23 cellular contexts compared by ENCODE assay signal in genomic region chr22:44988671-44989070, GRCh38. TPM values are rescaled to one million over a fixed set of nuclear protein-coding genes. Genes with fewer than 3 reads are reported as not detected.
A peak's percentile ranks its signal among the peaks of the same experiment; 100 is the strongest.
DNase-seq lines count a peak whose midpoint lies in the region; ATAC-seq, FAIRE-seq and TF ChIP-seq lines count a peak whose summit lies in the region.
"Had no signal": no experiment of that assay in that cellular context is flagged by ENCODE, and none has a peak within 500 bp of the region (broad histone marks: within the 10 kb centered on the region; RNA-seq: fewer than 3 reads in every experiment).

No MANE protein-coding gene starts in this region.

- H4K20me1 ChIP-seq in HepG2 (ENCODE audit: insufficient read depth, low read length) (no peaks in the 10 kb centered on the region), MM.1S (ENCODE audit: insufficient read depth, low read length) (no peaks in the 10 kb centered on the region)

- WGBS in HepG2 (ENCODE audit: low lambda C conversion rate) = 4% methylated on average over 1 of the region's 5 CpGs
- WGBS in right lobe of liver (ENCODE audit: insufficient coverage, low coverage, low lambda C conversion rate, missing lambda C conversion rate) = 45% methylated on average over 4 of the region's 5 CpGs

- H2AFZ ChIP-seq in HepG2 (ENCODE audit: low read length) = no peak overlapping the region
- H2AFZ ChIP-seq in MM.1S (ENCODE audit: low read length) = no peak overlapping the region
- H2AFZ ChIP-seq: parathyroid adenoma had no signal

- no peaks in the 10 kb centered on the region for H3K79me2 ChIP-seq in HepG2 (ENCODE audit: insufficient read depth, low read length)
- H3K79me2 ChIP-seq in MM.1S (ENCODE audit: low read length) = no peaks in the 10 kb centered on the region

- H3K9ac ChIP-seq in HepG2 (ENCODE audit: insufficient read depth, low read depth, low read length) (no peak overlapping the region), MM.1S (ENCODE audit: low read length) (no peak overlapping the region)
- H3K9ac ChIP-seq: parathyroid adenoma had no signal

- H3K27ac Mint-ChIP-seq in chondrocyte (ENCODE audit: unreplicated experiment) = no peak overlapping the region
- H3K27ac Mint-ChIP-seq: activated CD8-positive, alpha-beta memory T cell treated with anti-CD3 and anti-CD28 coated beads, Interleukin-2, amount 10 ng/mL, durations not matched to agents 7 days and 5 days; activated T-helper 17 cell treated with anti-CD3 and anti-CD28 coated beads, Interleukin-2, amount 50 U/mL, for 72 hours; naive thymus-derived CD8-positive, alpha-beta T cell had no signal

- no peaks in the 10 kb centered on the region for H3K4me1 Mint-ChIP-seq in chondrocyte (ENCODE audit: low read depth)
- H3K4me1 Mint-ChIP-seq: activated CD8-positive, alpha-beta memory T cell treated with anti-CD3 and anti-CD28 coated beads, Interleukin-2, amount 10 ng/mL, durations not matched to agents 7 days and 5 days; activated T-helper 17 cell treated with anti-CD3 and anti-CD28 coated beads, Interleukin-2, amount 50 U/mL, for 72 hours; naive thymus-derived CD8-positive, alpha-beta T cell had no signal

- no peak for FAIRE-seq in HepG2 (lab: Jason Lieb, UNC)
- FAIRE-seq: islet of Langerhans had no signal

- CTCF ChIA-PET in HepG2 (lab: Yijun Ruan, JAX; ENCODE audit: low intra/inter-chr PET ratio, low total read pairs) = no interaction called here

- intact Hi-C loops in HepG2 (cut with micrococcal nuclease; ENCODE audit: unreplicated experiment) (no loop called here), right lobe of liver (cut with DNase I) (no loop called here)

- H3K9me3 ChIP-seq in HepG2 (ENCODE audit: low read length) (no peaks in the 10 kb centered on the region), right lobe of liver (no peaks in the 10 kb centered on the region), MM.1S (replicated peaks; ENCODE audit: insufficient read depth, low read length) (no peaks in the 10 kb centered on the region)
- H3K9me3 ChIP-seq: stomach, upper lobe of left lung had no signal

- H3K4me3 ChIP-seq in HepG2 (replicated peaks in 1 of 3; ENCODE audit: insufficient read depth in 1 of 3, low read depth in 2 of 3, low read length in 3 of 3) = no peak overlapping the region
- H3K4me3 ChIP-seq in right lobe of liver = no peak overlapping the region
- no peak overlapping the region for H3K4me3 ChIP-seq in MM.1S (ENCODE audit: low read length)
- H3K4me3 ChIP-seq: stomach, upper lobe of left lung had no signal

- no peak for DNase-seq in HepG2 (ENCODE audit: low spot score)
- no peak for DNase-seq in right lobe of liver
- DNase-seq in MM.1S = no peak
- DNase-seq in chondrocyte (ENCODE audit: low spot score) = no peak
- no peak for DNase-seq in stimulated activated CD4-positive, alpha-beta T cell treated with anti-CD3 and anti-CD28 coated beads, Interleukin-2, amount 100 ng/mL, for 24 hours
- DNase-seq in SIG-M5 treated with dmso at 0.1 percent for 504 hours (lab: John Stamatoyannopoulos, UW; ENCODE audit: unreplicated experiment) = no peak
- no peak for DNase-seq in HUDEP-2 (lab: John Stamatoyannopoulos, UW; ENCODE audit: unreplicated experiment in 76 of 76)
- DNase-seq in DMS153 (lab: John Stamatoyannopoulos, UW) = no peak
- DNase-seq: activated CD8-positive, alpha-beta memory T cell treated with anti-CD3 and anti-CD28 coated beads, Interleukin-2, amount 10 ng/mL, durations not matched to agents 7 days and 5 days; caudate nucleus; COR-L47; naive thymus-derived CD8-positive, alpha-beta T cell; NCI-H1694; NCI-H345; SHP77; stimulated activated CD4-positive, alpha-beta T cell treated with anti-CD3 and anti-CD28 coated beads, Interleukin-2, amount 100 ng/mL, for 48 hours; stomach; upper lobe of left lung had no signal

- in situ Hi-C loops in HepG2 (cut with HindIII; ENCODE audit: extremely low pct_ligation_motif_present, low pct_unique_long_range_greater_than_20kb) = no loop called here

- H3K36me3 Mint-ChIP-seq in chondrocyte (ENCODE audit: low read depth) = peaks cover 1% of the 10 kb centered on the region
- H3K36me3 Mint-ChIP-seq: activated CD8-positive, alpha-beta memory T cell treated with anti-CD3 and anti-CD28 coated beads, Interleukin-2, amount 10 ng/mL, durations not matched to agents 7 days and 5 days; naive thymus-derived CD8-positive, alpha-beta T cell had no signal

- H3K36me3 ChIP-seq in HepG2 (replicated peaks in 1 of 2; ENCODE audit: control insufficient read depth in 1 of 2, insufficient read depth in 2 of 2, low read length in 2 of 2) = no peaks in the 10 kb centered on the region
- no peaks in the 10 kb centered on the region for H3K36me3 ChIP-seq in right lobe of liver
- H3K36me3 ChIP-seq in MM.1S (replicated peaks; ENCODE audit: insufficient read depth, low read length) = no peaks in the 10 kb centered on the region
- H3K36me3 ChIP-seq: stomach, upper lobe of left lung had no signal

- H3K4me1 ChIP-seq in HepG2 (ENCODE audit: insufficient read depth, low read length) (no peaks in the 10 kb centered on the region), right lobe of liver (no peaks in the 10 kb centered on the region), MM.1S (ENCODE audit: low read length) (no peaks in the 10 kb centered on the region)
- H3K4me1 ChIP-seq: parathyroid adenoma, stomach, upper lobe of left lung had no signal

- H3K27me3 Mint-ChIP-seq in chondrocyte (ENCODE audit: low read depth) = no peaks in the 10 kb centered on the region
- H3K27me3 Mint-ChIP-seq: activated CD8-positive, alpha-beta memory T cell treated with anti-CD3 and anti-CD28 coated beads, Interleukin-2, amount 10 ng/mL, durations not matched to agents 7 days and 5 days had no signal

- peaks cover 0 to 39% of the 10 kb centered on the region in 2 experiments; a peak in 3 of 5 replicates for H3K27me3 ChIP-seq in HepG2 (ENCODE audit: control insufficient read depth in 1 of 2, insufficient read depth in 2 of 2, low read length in 2 of 2)
- H3K27me3 ChIP-seq in right lobe of liver = no peaks in the 10 kb centered on the region
- peaks cover 68% of the 10 kb centered on the region for H3K27me3 ChIP-seq in MM.1S (replicated peaks; ENCODE audit: insufficient read depth, low read length)
- H3K27me3 ChIP-seq: upper lobe of left lung had no signal

- H3K27ac ChIP-seq in HepG2 (ENCODE audit: extremely low read length, insufficient read depth, low read length) = no peak overlapping the region
- H3K27ac ChIP-seq in right lobe of liver = no peak overlapping the region
- H3K27ac ChIP-seq in MM.1S (ENCODE audit: low read length) = no peak overlapping the region
- H3K27ac ChIP-seq: parathyroid adenoma, stomach, upper lobe of left lung had no signal

- POLR2A ChIA-PET in HepG2 (lab: Yijun Ruan, JAX) = no interaction called here

- H3K9me2 ChIP-seq in MM.1S (replicated peaks; ENCODE audit: insufficient read depth, low read length) = no peaks in the 10 kb centered on the region

- H3K4me3 Mint-ChIP-seq in chondrocyte (ENCODE audit: unreplicated experiment) = no peak overlapping the region
- H3K4me3 Mint-ChIP-seq: activated CD8-positive, alpha-beta memory T cell treated with anti-CD3 and anti-CD28 coated beads, Interleukin-2, amount 10 ng/mL, durations not matched to agents 7 days and 5 days; activated T-helper 17 cell treated with anti-CD3 and anti-CD28 coated beads, Interleukin-2, amount 50 U/mL, for 72 hours; naive thymus-derived CD8-positive, alpha-beta T cell had no signal

- TF ChIP-seq CTCF in HepG2 (CRISPR knock-in tag; IDR thresholded peaks at IDR 0.05) (peak; percentile 47), right lobe of liver (IDR thresholded peaks at IDR 0.05) (no peak), MM.1S (IDR thresholded peaks at IDR 0.05; ENCODE audit: low read length) (0 out of 2 replicates have a peak, but pooled peaks have one; percentile 10), chondrocyte (IDR thresholded peaks at IDR 0.05) (peak; percentile 29)

- H3F3A ChIP-seq in MM.1S (ENCODE audit: insufficient read depth, low read length) = no peaks in the 10 kb centered on the region

- peaks cover 7% of the 10 kb centered on the region for H3K9me3 Mint-ChIP-seq in chondrocyte (ENCODE audit: low read depth)
- H3K9me3 Mint-ChIP-seq: naive thymus-derived CD8-positive, alpha-beta T cell had no signal

- no peak for TF ChIP-seq POLR2A in HepG2 (IDR thresholded peaks at IDR 0.05; ENCODE audit: insufficient read depth in 1 of 2, low read depth in 2 of 2, low read length in 2 of 2)
- no peak for TF ChIP-seq POLR2A in right lobe of liver (IDR thresholded peaks at IDR 0.05)

- no peak for TF ChIP-seq RAD21 in HepG2 (CRISPR knock-in tag; IDR thresholded peaks at IDR 0.05)

- ATAC-seq in HepG2 = no peak
- no peak for ATAC-seq in right lobe of liver
- ATAC-seq: activated CD8-positive, alpha-beta memory T cell treated with anti-CD3 and anti-CD28 coated beads, Interleukin-2, amount 10 ng/mL, durations not matched to agents 7 days and 5 days; activated T-helper 17 cell treated with anti-CD3 and anti-CD28 coated beads, Interleukin-2, amount 50 U/mL, for 72 hours; naive thymus-derived CD8-positive, alpha-beta T cell had no signal

- H3K4me2 ChIP-seq in HepG2 (ENCODE audit: low read depth, low read length) (no peak overlapping the region), MM.1S (ENCODE audit: low read depth, low read length) (no peak overlapping the region)

- TF ChIP-seq EP300 in HepG2 (IDR thresholded peaks at IDR 0.05; ENCODE audit: low read depth in 2 of 2, low read length in 2 of 2) (no peak), HepG2 (CRISPR knock-in tag; IDR thresholded peaks at IDR 0.05; ENCODE audit: borderline replicate concordance) (no peak)

- no TSS peak for BruUV-seq in HepG2 (replicated peaks; lab: Mats Ljungman, UMichigan)

RNA-seq across cellular contexts. Expression of gene PHF21B, which starts 21.1 kb away (rescaled TPM):
- total RNA-seq in HepG2 (2016; rRNA removed; fragmentation: Illumina TruSeq; extraction: Trizol) = not detected in 2 replicates
- not detected in 2 replicates for total RNA-seq in HepG2 (2016; cell fraction: cytosol; rRNA removed; fragmentation: Illumina TruSeq; extraction: Trizol; ENCODE audit: low read depth)
- total RNA-seq in HepG2 (2016; cell fraction: insoluble cytoplasmic fraction; rRNA removed; fragmentation: Illumina TruSeq; extraction: Trizol) = not detected in 2 replicates
- total RNA-seq in HepG2 (2016; cell fraction: membrane; rRNA removed; fragmentation: Illumina TruSeq; extraction: Trizol) = not detected in 2 replicates
- total RNA-seq in HepG2 (2016; cell fraction: nucleus; rRNA removed; fragmentation: Illumina TruSeq; extraction: Trizol) = not detected in 2 replicates
- not detected in 2 replicates for polyA plus RNA-seq in HepG2 (2011; rRNA removed)
- polyA plus RNA-seq in HepG2 (2011; cell fraction: cytosol; rRNA removed) = not detected in 2 replicates
- not detected in 2 replicates for polyA plus RNA-seq in HepG2 (2011; cell fraction: nucleus; rRNA removed)
- polyA plus RNA-seq in HepG2 (2012) = not detected in 2 replicates
- polyA plus RNA-seq in HepG2 (2016; cell fraction: cytosol; fragmentation: Illumina TruSeq; extraction: Trizol; ENCODE audit: low read depth) = not detected in 2 replicates
- polyA plus RNA-seq in HepG2 (2016; cell fraction: insoluble cytoplasmic fraction; fragmentation: Illumina TruSeq; extraction: Trizol; ENCODE audit: low read depth) = not detected in 2 replicates
- polyA plus RNA-seq in HepG2 (2016; cell fraction: membrane; fragmentation: Illumina TruSeq; extraction: Trizol; ENCODE audit: low read depth) = not detected in 2 replicates
- polyA plus RNA-seq in HepG2 (2016; cell fraction: nucleus; fragmentation: Illumina TruSeq; extraction: Trizol; ENCODE audit: insufficient read depth, low read depth) = not detected in 2 replicates
- 0.05 TPM in 1 of 2 replicates, not detected in the other for polyA minus RNA-seq in HepG2 (2011; rRNA and poly(A)+ RNA removed; ENCODE audit: low replicate concordance)
- polyA minus RNA-seq in HepG2 (2011; cell fraction: cytosol; rRNA and poly(A)+ RNA removed) = not detected in 2 replicates
- not detected in 2 replicates for polyA minus RNA-seq in HepG2 (2011; cell fraction: nucleus; rRNA and poly(A)+ RNA removed)
- not detected for total RNA-seq in right lobe of liver
- 0.54 to 3.0 TPM (median 0.82 TPM) in 3 replicates for total RNA-seq in chondrocyte
- total RNA-seq: activated T-helper 17 cell treated with anti-CD3 and anti-CD28 coated beads, Interleukin-2, amount 50 U/mL, for 72 hours; naive thymus-derived CD8-positive, alpha-beta T cell; T-helper 2 cell treated with Interferon-gamma antibody and Interleukin-4, amounts not matched to agents 100 ng/mL and 5 ng/mL, for 36 hours had no signal
- polyA plus RNA-seq: fibroblast of lung; naive thymus-derived CD8-positive, alpha-beta T cell had no signal

Comparison
In these comparisons a context has a peak if more than half of its experiments do, and no peak if none do; other contexts are left out.
1. CTCF ChIP-seq: peak in HepG2 (single experiment), MM.1S (single experiment) and chondrocyte (single experiment); none in right lobe of liver (0 of 4).